Comparison of ENCODE assay signal across 1 cellular context in genomic region chr22:40408718-40409612, GRCh38.
TF ChIP-seq lines count a peak whose summit lies in the region.

No MANE protein-coding gene starts in this region.

TF ChIP-seq in GM12878, 131 proteins besides CTCF, POLR2A, EP300 and RAD21 (continued from another document):
- TF ChIP-seq RELB (IDR thresholded peaks at IDR 0.05; ENCODE audit: low read depth) (no peak), PML (IDR thresholded peaks at IDR 0.05; ENCODE audit: low read length) (0 out of 2 replicates have a peak, but pooled peaks have one; percentile 21), ZSCAN29 (IDR thresholded peaks at IDR 0.05) (no peak)
